In the genomic region with DNA sequence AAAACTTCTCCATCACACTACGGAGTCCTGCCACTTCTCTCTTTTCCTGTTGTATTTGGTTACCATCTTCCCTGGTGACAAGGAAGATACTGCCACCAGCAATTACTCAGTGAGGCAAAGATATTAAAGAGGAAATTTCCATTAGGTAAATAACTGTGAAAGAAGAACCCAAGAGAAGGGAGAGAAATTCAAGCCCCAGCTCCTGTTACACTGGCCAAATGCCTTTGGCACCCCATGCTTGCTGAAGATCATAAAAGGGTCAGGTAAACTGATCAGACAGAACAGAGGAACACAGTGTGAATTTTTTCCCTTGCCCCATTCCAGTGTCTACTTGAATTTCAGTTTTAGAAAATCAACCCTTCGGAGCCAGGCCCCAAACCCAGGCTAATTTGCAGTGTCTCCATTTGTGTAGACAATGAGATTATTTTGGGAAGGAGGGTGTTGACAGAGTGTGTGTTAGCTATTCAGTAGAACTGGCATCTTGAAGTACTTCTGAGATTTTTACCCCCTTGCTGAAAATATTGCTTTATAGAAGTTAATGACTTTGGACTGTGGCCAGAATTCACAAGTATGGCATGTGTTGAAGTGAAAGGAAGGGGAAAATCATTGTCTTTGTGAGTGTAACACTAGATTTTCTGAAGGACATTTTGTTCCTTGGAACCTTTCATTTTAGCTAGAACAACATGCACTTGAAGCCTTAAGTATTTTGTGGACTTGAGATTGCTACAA, we compare ENCODE assay signal across 1 cellular context.
TF ChIP-seq lines count a peak whose summit lies in the region.

No MANE protein-coding gene starts in this region.

TF ChIP-seq in IMR-90, 13 proteins besides CTCF, POLR2A, EP300 and RAD21 (continued from another document):
- TF ChIP-seq, protein P1, sequence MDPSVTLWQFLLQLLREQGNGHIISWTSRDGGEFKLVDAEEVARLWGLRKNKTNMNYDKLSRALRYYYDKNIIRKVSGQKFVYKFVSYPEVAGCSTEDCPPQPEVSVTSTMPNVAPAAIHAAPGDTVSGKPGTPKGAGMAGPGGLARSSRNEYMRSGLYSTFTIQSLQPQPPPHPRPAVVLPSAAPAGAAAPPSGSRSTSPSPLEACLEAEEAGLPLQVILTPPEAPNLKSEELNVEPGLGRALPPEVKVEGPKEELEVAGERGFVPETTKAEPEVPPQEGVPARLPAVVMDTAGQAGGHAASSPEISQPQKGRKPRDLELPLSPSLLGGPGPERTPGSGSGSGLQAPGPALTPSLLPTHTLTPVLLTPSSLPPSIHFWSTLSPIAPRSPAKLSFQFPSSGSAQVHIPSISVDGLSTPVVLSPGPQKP (IDR thresholded peaks at IDR 0.05; ENCODE audit: borderline replicate concordance, low read depth, low read length), result no peak
- TF ChIP-seq MAFK (IDR thresholded peaks at IDR 0.05; ENCODE audit: low read depth, low read length) (no peak), RFX5 (IDR thresholded peaks at IDR 0.05; ENCODE audit: low read depth, low read length) (no peak), SMC3 (IDR thresholded peaks at IDR 0.05; ENCODE audit: low read depth, low read length) (no peak), RCOR1 (IDR thresholded peaks at IDR 0.05; ENCODE audit: insufficient replicate concordance, low read length) (no peak)
- TF ChIP-seq, protein P2, sequence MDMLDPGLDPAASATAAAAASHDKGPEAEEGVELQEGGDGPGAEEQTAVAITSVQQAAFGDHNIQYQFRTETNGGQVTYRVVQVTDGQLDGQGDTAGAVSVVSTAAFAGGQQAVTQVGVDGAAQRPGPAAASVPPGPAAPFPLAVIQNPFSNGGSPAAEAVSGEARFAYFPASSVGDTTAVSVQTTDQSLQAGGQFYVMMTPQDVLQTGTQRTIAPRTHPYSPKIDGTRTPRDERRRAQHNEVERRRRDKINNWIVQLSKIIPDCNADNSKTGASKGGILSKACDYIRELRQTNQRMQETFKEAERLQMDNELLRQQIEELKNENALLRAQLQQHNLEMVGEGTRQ (IDR thresholded peaks at IDR 0.05; ENCODE audit: low read depth, low read length), result no peak
TF ChIP-seq in IMR-90: peak in this region for 0.
